12 cellular contexts compared by ENCODE assay signal in the genomic region with DNA sequence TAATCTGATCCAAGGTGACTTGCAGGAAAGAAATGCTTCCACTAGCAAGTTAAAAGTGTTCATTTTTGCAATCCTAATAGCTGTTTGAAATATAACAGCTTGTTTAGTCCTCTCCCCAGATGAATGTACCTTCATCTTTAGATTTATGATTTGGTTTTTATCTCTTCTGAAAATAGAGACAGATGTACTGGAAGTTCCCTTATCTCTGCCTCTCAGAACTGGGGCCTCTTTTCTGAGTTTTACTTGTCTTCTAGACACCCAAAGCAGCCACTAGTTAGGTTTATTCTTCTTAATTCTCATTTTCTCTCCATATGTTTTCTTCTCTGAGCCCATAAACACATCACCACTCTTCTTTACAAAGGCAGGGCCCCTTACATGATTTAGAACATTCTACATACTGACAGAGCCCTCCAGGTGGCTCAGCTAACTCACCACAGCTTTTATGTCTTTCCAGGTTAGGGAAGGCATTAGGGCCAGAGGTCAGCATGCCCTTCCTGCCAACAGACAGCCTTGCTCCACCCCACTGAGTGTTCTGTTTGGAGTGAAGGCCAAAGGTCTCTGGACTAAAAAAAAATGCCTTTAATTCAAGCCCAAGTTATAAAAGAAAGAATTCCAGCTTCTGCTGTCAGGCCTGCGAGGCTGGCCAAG.
A peak's percentile ranks its signal among the peaks of the same experiment; 100 is the strongest.
DNase-seq lines count a peak whose midpoint lies in the region; ATAC-seq, FAIRE-seq and TF ChIP-seq lines count a peak whose summit lies in the region.
"Had no signal": no experiment of that assay in that cellular context is flagged by ENCODE, and none has a peak within 500 bp of the region (broad histone marks: within the 10 kb centered on the region; RNA-seq: fewer than 3 reads in every experiment).

No MANE protein-coding gene starts in this region.

- H3K79me1 ChIP-seq in mesenchymal stem cell (replicated peaks; ENCODE audit: low read length, poor library complexity, severe bottlenecking): peaks cover 7% of the 10 kb centered on the region

- H3K4me2 ChIP-seq in mesenchymal stem cell (ENCODE audit: low read length, poor library complexity, severe bottlenecking): no peak overlapping the region

- no peak for DNase-seq in activated CD8-positive, alpha-beta T cell treated with anti-CD3 and anti-CD28 coated beads for 36 hours
- no peak for DNase-seq in activated CD8-positive, alpha-beta T cell treated with anti-CD3 and anti-CD28 coated beads, Interleukin-2, amount 10 ng/mL, durations not matched to agents 7 days and 5 days
- no peak for DNase-seq in ascending aorta (ENCODE audit: low spot score in 2 of 2)
- DNase-seq in mesenchymal stem cell: peak; percentile 25
- no peak for DNase-seq in frontal cortex (ENCODE audit: low spot score in 2 of 2)
- DNase-seq: NCI-H226, SHP77 had no signal

- H2BK12ac ChIP-seq in mesenchymal stem cell (ENCODE audit: low read length in 2 of 2): peak overlapping the region in 1 of 2 experiments; percentile 20

- peak overlapping the region; percentile 13 for H3K9ac ChIP-seq in mesenchymal stem cell (ENCODE audit: low read length)
- H3K9ac ChIP-seq in subcutaneous abdominal adipose tissue (ENCODE audit: low read length in 5 of 5): peak overlapping the region in 1 of 5 donors; percentile 11
- H3K9ac ChIP-seq: GM23248 had no signal

- H3K23ac ChIP-seq in mesenchymal stem cell (ENCODE audit: low read length in 2 of 2): no peak overlapping the region

- peaks cover 50% of the 10 kb centered on the region for H3K4me1 Mint-ChIP-seq in activated CD8-positive, alpha-beta T cell treated with anti-CD3 and anti-CD28 coated beads for 36 hours (ENCODE audit: low read depth)
- H3K4me1 Mint-ChIP-seq in activated CD8-positive, alpha-beta T cell treated with anti-CD3 and anti-CD28 coated beads, Interleukin-2, amount 10 ng/mL, durations not matched to agents 7 days and 5 days (ENCODE audit: low read depth): peaks cover 22% of the 10 kb centered on the region

- H3K27me3 ChIP-seq in ascending aorta (no peaks in the 10 kb centered on the region), mesenchymal stem cell (ENCODE audit: control insufficient read depth in 1 of 2, insufficient read depth in 1 of 2, low read length in 2 of 2) (no peaks in the 10 kb centered on the region), subcutaneous abdominal adipose tissue (ENCODE audit: control insufficient read depth in 5 of 5, insufficient read depth in 4 of 5, low read length in 5 of 5) (no peaks in the 10 kb centered on the region)

- ATAC-seq in activated CD8-positive, alpha-beta T cell treated with anti-CD3 and anti-CD28 coated beads for 36 hours: peak; percentile 32
- no peak for ATAC-seq in activated CD8-positive, alpha-beta T cell treated with anti-CD3 and anti-CD28 coated beads, Interleukin-2, amount 10 ng/mL, durations not matched to agents 7 days and 5 days
- ATAC-seq in HG02840 (IDR thresholded peaks at IDR 0.05; ENCODE audit: low FRiP score, unreplicated experiment) (no peak), HG03159 (IDR thresholded peaks at IDR 0.05; ENCODE audit: unreplicated experiment) (no peak)

- H3K36me3 ChIP-seq in ascending aorta (no peaks in the 10 kb centered on the region), mesenchymal stem cell (ENCODE audit: control insufficient read depth in 1 of 2, insufficient read depth in 2 of 2, low read depth in 1 of 2, low read length in 2 of 2) (no peaks in the 10 kb centered on the region), subcutaneous abdominal adipose tissue (ENCODE audit: control insufficient read depth in 5 of 5, insufficient read depth in 5 of 5, low read length in 5 of 5) (no peaks in the 10 kb centered on the region)

- TF ChIP-seq CTCF in activated CD8-positive, alpha-beta T cell treated with anti-CD3 and anti-CD28 coated beads for 36 hours (IDR thresholded peaks at IDR 0.05): no peak
- no peak for TF ChIP-seq CTCF in ascending aorta (IDR thresholded peaks at IDR 0.05)

- H3K4me1 ChIP-seq in ascending aorta (peaks cover 12 to 29% of the 10 kb centered on the region in 2 donors), mesenchymal stem cell (ENCODE audit: control insufficient read depth, insufficient read depth, low read depth, low read length) (peaks cover 16% of the 10 kb centered on the region), subcutaneous abdominal adipose tissue (ENCODE audit: control insufficient read depth in 5 of 5, insufficient read depth in 5 of 5, low read length in 5 of 5) (peaks cover 8 to 87% (median 58%) of the 10 kb centered on the region in 5 donors)

- intact Hi-C loops in activated CD8-positive, alpha-beta T cell treated with anti-CD3 and anti-CD28 coated beads for 36 hours (cut with micrococcal nuclease): loop anchor here (2.0 kb wide), 1 partner anchor 133 kb away; no protein-coding TSS in a partner anchor
- intact Hi-C loops in ascending aorta (cut with DNase I): loop anchor here (5.0 kb wide), 2 partner anchors 55 to 75 kb away; partner anchors contain the start of gene MAP4K3

- peak overlapping the region; percentile 77 for H3K27ac Mint-ChIP-seq in activated CD8-positive, alpha-beta T cell treated with anti-CD3 and anti-CD28 coated beads for 36 hours
- no peak overlapping the region for H3K27ac Mint-ChIP-seq in activated CD8-positive, alpha-beta T cell treated with anti-CD3 and anti-CD28 coated beads, Interleukin-2, amount 10 ng/mL, durations not matched to agents 7 days and 5 days

- H2AK5ac ChIP-seq in mesenchymal stem cell (ENCODE audit: low read length, severe bottlenecking): peak overlapping the region; percentile 86

- H2BK120ac ChIP-seq in mesenchymal stem cell (ENCODE audit: low read depth, low read length): peak overlapping the region; percentile 54

- H2AFZ ChIP-seq in mesenchymal stem cell (ENCODE audit: low read depth, low read length): no peak overlapping the region
- H2AFZ ChIP-seq: GM23248 had no signal

- CTCF ChIA-PET in activated CD8-positive, alpha-beta T cell treated with anti-CD3 and anti-CD28 coated beads for 36 hours (lab: Charles Lee): interaction anchor here (0.8 to 1.7 kb wide), 6 partner anchors 9 to 218 kb away, joined by 3 to 4 read pairs (median 4); no protein-coding TSS in a partner anchor
- CTCF ChIA-PET in activated CD8-positive, alpha-beta T cell treated with anti-CD3 and anti-CD28 coated beads, Interleukin-2, amount 10 ng/mL, durations not matched to agents 7 days and 5 days (lab: Charles Lee): interaction anchor here (0.6 to 3.5 kb wide), 5 partner anchors 19 to 221 kb away, joined by 3 to 9 read pairs (median 3); no protein-coding TSS in a partner anchor

- no peak overlapping the region for H3K14ac ChIP-seq in mesenchymal stem cell (ENCODE audit: low read length in 2 of 2)

- no peaks in the 10 kb centered on the region for H3K9me3 ChIP-seq in ascending aorta
- no peaks in the 10 kb centered on the region for H3K9me3 ChIP-seq in mesenchymal stem cell (ENCODE audit: control insufficient read depth, low read length)
- H3K9me3 ChIP-seq in subcutaneous abdominal adipose tissue (ENCODE audit: control insufficient read depth in 5 of 5, low read length in 5 of 5): no peaks in the 10 kb centered on the region

- 41% methylated on average over 1 of the region's 1 CpG for WGBS in mesenchymal stem cell

- peak overlapping the region; percentile 2 for H3K4me3 Mint-ChIP-seq in activated CD8-positive, alpha-beta T cell treated with anti-CD3 and anti-CD28 coated beads for 36 hours
- H3K4me3 Mint-ChIP-seq in activated CD8-positive, alpha-beta T cell treated with anti-CD3 and anti-CD28 coated beads, Interleukin-2, amount 10 ng/mL, durations not matched to agents 7 days and 5 days: no peak overlapping the region
- H3K4me3 Mint-ChIP-seq: brain had no signal

- peak overlapping the region; percentile 65 for H2BK15ac ChIP-seq in mesenchymal stem cell (ENCODE audit: low read depth, poor library complexity, severe bottlenecking)

- H3K4me3 ChIP-seq in ascending aorta (no peak overlapping the region), mesenchymal stem cell (ENCODE audit: insufficient read depth in 1 of 2, low read depth in 1 of 2, low read length in 2 of 2) (no peak overlapping the region), subcutaneous abdominal adipose tissue (ENCODE audit: low read depth in 1 of 5, low read length in 5 of 5) (no peak overlapping the region)
- H3K4me3 ChIP-seq: GM23248 had no signal

- H3K27ac ChIP-seq in ascending aorta (peak overlapping the region; percentile 57 to 69), mesenchymal stem cell (ENCODE audit: low read length, poor library complexity, severe bottlenecking) (peak overlapping the region; percentile 22), subcutaneous abdominal adipose tissue (ENCODE audit: low read depth, low read length) (peak overlapping the region; percentile 89)
- H3K27ac ChIP-seq: GM23248 had no signal

- H3K9me3 Mint-ChIP-seq in activated CD8-positive, alpha-beta T cell treated with anti-CD3 and anti-CD28 coated beads for 36 hours: no peaks in the 10 kb centered on the region
- no peaks in the 10 kb centered on the region for H3K9me3 Mint-ChIP-seq in activated CD8-positive, alpha-beta T cell treated with anti-CD3 and anti-CD28 coated beads, Interleukin-2, amount 10 ng/mL, durations not matched to agents 7 days and 5 days (ENCODE audit: insufficient read depth)
- H3K9me3 Mint-ChIP-seq: brain had no signal

- POLR2A ChIA-PET in activated CD8-positive, alpha-beta T cell treated with anti-CD3 and anti-CD28 coated beads for 36 hours (lab: Charles Lee): interaction anchor here (1.0 to 2.2 kb wide), 3 partner anchors 17 to 44 kb away, joined by 3 to 12 read pairs (median 3); no protein-coding TSS in a partner anchor
- POLR2A ChIA-PET in activated CD8-positive, alpha-beta T cell treated with anti-CD3 and anti-CD28 coated beads, Interleukin-2, amount 10 ng/mL, durations not matched to agents 7 days and 5 days (lab: Charles Lee): interaction anchor here (0.6 to 0.7 kb wide), 3 partner anchors 71 to 531 kb away, joined by 3 read pairs; no protein-coding TSS in a partner anchor

- H4K8ac ChIP-seq in mesenchymal stem cell (ENCODE audit: low read length): peak overlapping the region; percentile 76

- peak overlapping the region in 1 of 2 experiments; percentile 0 for H3K4ac ChIP-seq in mesenchymal stem cell (ENCODE audit: low read depth in 1 of 2, low read length in 2 of 2)

- peak overlapping the region; percentile 16 to 42 for H3K18ac ChIP-seq in mesenchymal stem cell (ENCODE audit: low read depth in 1 of 2, low read length in 2 of 2)

- H4K91ac ChIP-seq in mesenchymal stem cell (ENCODE audit: low read length): peak overlapping the region; percentile 64

- H2BK5ac ChIP-seq in mesenchymal stem cell (ENCODE audit: low read depth, low read length, poor library complexity, severe bottlenecking): no peak overlapping the region

- H3K27me3 Mint-ChIP-seq in activated CD8-positive, alpha-beta T cell treated with anti-CD3 and anti-CD28 coated beads for 36 hours: peaks cover 3% of the 10 kb centered on the region
- no peaks in the 10 kb centered on the region for H3K27me3 Mint-ChIP-seq in activated CD8-positive, alpha-beta T cell treated with anti-CD3 and anti-CD28 coated beads, Interleukin-2, amount 10 ng/mL, durations not matched to agents 7 days and 5 days (ENCODE audit: low read depth)

- H3K36me3 Mint-ChIP-seq in activated CD8-positive, alpha-beta T cell treated with anti-CD3 and anti-CD28 coated beads for 36 hours (ENCODE audit: low read depth): no peaks in the 10 kb centered on the region
- H3K36me3 Mint-ChIP-seq in activated CD8-positive, alpha-beta T cell treated with anti-CD3 and anti-CD28 coated beads, Interleukin-2, amount 10 ng/mL, durations not matched to agents 7 days and 5 days (ENCODE audit: low read depth): no peaks in the 10 kb centered on the region
- H3K36me3 Mint-ChIP-seq: brain had no signal

- FAIRE-seq in frontal cortex (lab: Jason Lieb, UNC): no peak

Comparison
In these comparisons a context has a peak if more than half of its experiments do, and no peak if none do; other contexts are left out.
1. H3K27ac ChIP-seq: peak in every context shown above with its lines; median percentile 89 in subcutaneous abdominal adipose tissue; 63 in ascending aorta; 22 in mesenchymal stem cell.